10 cellular contexts compared by ENCODE assay signal in the genomic region with DNA sequence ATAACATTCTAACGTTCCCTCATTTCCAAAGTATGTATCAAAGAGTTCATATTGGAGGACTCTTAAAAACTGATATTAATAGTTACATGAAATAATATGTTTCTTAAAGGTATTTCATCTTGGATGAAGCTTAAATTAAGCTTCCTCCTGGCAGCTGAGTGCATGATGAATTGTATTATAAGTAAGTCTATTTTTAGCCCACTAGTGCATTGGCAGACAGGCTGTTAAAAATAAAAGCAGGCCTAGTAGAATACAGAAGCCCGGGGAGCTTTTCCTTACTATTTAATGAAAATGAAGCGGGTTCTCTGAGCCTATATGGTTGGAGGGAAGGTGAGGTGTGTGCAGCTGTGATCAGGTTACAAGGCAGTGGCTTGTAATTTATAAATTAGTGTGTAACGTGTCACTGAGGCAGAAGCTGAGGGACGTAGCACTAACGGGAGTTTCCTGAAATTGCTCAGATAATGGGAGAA.
DNase-seq lines count a peak whose midpoint lies in the region; ATAC-seq and TF ChIP-seq lines count a peak whose summit lies in the region.
"Had no signal": no experiment of that assay in that cellular context is flagged by ENCODE, and none has a peak within 500 bp of the region (broad histone marks: within the 10 kb centered on the region; RNA-seq: fewer than 3 reads in every experiment).

No MANE protein-coding gene starts in this region.

- peaks cover 48% of the 10 kb centered on the region for H3K4me1 Mint-ChIP-seq in nephron

- peak overlapping the region in 1 of 3 experiments; percentile 30 for H3K4me3 Mint-ChIP-seq in nephron

- H3K36me3 Mint-ChIP-seq in nephron (ENCODE audit: low read depth): peaks cover 33% of the 10 kb centered on the region

- H3K36me3 ChIP-seq in body of pancreas (replicated peaks in 1 of 2; ENCODE audit: insufficient read depth in 1 of 2, low read depth in 2 of 2): no peaks in the 10 kb centered on the region
- H3K36me3 ChIP-seq: breast epithelium, stomach had no signal

- WGBS in body of pancreas, 2 donors: 37 to 40% methylated on average over 6 of the region's 6 CpGs

- peaks cover 4% of the 10 kb centered on the region for H3K27me3 Mint-ChIP-seq in nephron (ENCODE audit: low read depth)

- intact Hi-C loops in body of pancreas (cut with DNase I): no loop called here

- peak overlapping the region in 1 of 4 donors; percentile 62 for H3K27ac ChIP-seq in body of pancreas
- H3K27ac ChIP-seq: breast epithelium had no signal

- ATAC-seq in GM18861 (IDR thresholded peaks at IDR 0.05; ENCODE audit: unreplicated experiment) (peak; percentile 8), HG02623 (IDR thresholded peaks at IDR 0.05; ENCODE audit: unreplicated experiment) (peak; percentile 6), body of pancreas (peak; percentile 6)

- DNase-seq in body of pancreas: no peak
- DNase-seq in ureter (ENCODE audit: low spot score): no peak
- no peak for DNase-seq in NCI-H1105 (lab: John Stamatoyannopoulos, UW)
- DNase-seq in dermis blood vessel endothelial cell: no peak
- no peak for DNase-seq in epidermal melanocyte (ENCODE audit: insufficient read length, low spot score)

- no peak for TF ChIP-seq POLR2A in body of pancreas (IDR thresholded peaks at IDR 0.05)

- H3K4me1 ChIP-seq in body of pancreas: peaks cover 12% of the 10 kb centered on the region
- H3K4me1 ChIP-seq: breast epithelium had no signal

- H3K9me3 ChIP-seq in body of pancreas: no peaks in the 10 kb centered on the region

- H3K27ac Mint-ChIP-seq in nephron: peak overlapping the region; percentile 80 to 92 (median 84)

- no peaks in the 10 kb centered on the region for H3K27me3 ChIP-seq in body of pancreas
- H3K27me3 ChIP-seq: breast epithelium, stomach had no signal

- H3K4me3 ChIP-seq in body of pancreas: no peak overlapping the region
- H3K4me3 ChIP-seq: breast epithelium had no signal

- H3K9me3 Mint-ChIP-seq in nephron: peaks cover 18% of the 10 kb centered on the region

- TF ChIP-seq CTCF in body of pancreas (IDR thresholded peaks at IDR 0.05) (no peak), nephron (IDR thresholded peaks at IDR 0.05; ENCODE audit: unreplicated experiment in 3 of 3) (no peak)
